ENCODE assay signal across 8 cellular contexts in the genomic region with DNA sequence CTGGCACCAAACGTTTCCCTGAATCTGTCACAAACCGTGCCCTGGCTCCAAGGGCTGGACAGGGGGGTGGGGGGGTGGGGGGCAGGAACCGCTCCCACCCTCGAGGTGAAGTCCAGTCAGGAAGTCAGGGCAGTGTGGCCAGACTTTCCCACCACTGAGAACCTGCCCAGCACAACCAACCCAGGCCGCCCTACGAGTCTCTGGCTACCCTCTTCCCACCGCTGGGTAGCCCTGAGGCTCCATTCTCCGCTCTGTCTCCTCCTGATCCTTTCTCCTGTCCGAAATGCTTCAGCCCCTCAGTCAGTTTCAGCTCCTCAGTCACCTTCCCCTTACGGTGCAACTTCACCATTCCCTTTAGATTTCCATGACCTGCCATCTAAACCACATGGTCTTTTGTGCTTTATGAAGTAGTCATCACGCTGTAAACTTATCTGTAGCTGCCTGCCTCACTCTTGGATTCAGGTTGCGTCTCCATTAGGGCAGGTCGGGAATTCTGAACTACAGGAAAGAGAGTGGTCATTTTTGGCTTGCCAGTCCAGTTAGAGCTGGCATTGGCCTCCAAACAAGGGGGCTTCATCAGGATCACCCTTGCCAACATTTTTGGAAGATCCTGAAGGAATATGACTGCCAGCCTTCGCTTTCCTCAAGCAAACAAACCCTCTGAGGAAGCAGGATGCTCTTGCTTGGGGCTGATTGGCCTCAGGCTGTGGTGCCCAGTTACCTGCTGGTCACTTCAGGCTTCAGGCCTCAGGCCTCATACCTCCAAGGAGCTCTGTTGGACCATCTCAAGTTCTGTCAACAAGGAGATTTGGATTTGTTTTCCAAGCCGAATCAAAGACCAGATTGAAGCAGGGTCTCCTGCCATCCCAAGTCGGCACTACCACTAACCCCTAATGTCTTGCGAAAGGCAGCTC. TPM values are rescaled to one million over a fixed set of nuclear protein-coding genes. Genes with fewer than 3 reads are reported as not detected.
DNase-seq lines count a peak whose midpoint lies in the region; ATAC-seq and TF ChIP-seq lines count a peak whose summit lies in the region.

No MANE protein-coding gene starts in this region.

- H3K14ac ChIP-seq in neuronal stem cell (ENCODE audit: low read length): no peak overlapping the region

- POLR2A ChIA-PET in CD8-positive, alpha-beta memory T cell (lab: Charles Lee): interaction anchor here (0.8 kb wide), 1 partner anchor 51 kb away, joined by 4 read pairs; a partner anchor contains a TSS

- peak overlapping the region; percentile 4 for H2AK5ac ChIP-seq in neuronal stem cell (ENCODE audit: low read depth, low read length)

- WGBS in endodermal cell (ENCODE audit: insufficient coverage in 1 of 2, insufficient read length in 1 of 2), 2 experiments: 79 to 97% methylated on average over 11 to 17 of the region's 17 CpGs
- no CpG with 5 or more reads among the region's 17 CpGs for WGBS in neuronal stem cell (ENCODE audit: extremely low coverage in 2 of 2, insufficient read length in 2 of 2, insufficient replicate concordance in 1 of 2), 2 donors

- H3F3A ChIP-seq in OCI-LY1 (ENCODE audit: insufficient read depth, low read length): peaks cover 6% of the 10 kb centered on the region; the same call in 1 of the 2 replicates

- H3K27me3 ChIP-seq in CD8-positive, alpha-beta memory T cell (ENCODE audit: insufficient read depth, low read length, poor library complexity, severe bottlenecking): no peaks in the 10 kb centered on the region
- no peaks in the 10 kb centered on the region for H3K27me3 ChIP-seq in OCI-LY1 (ENCODE audit: insufficient read depth, low read length)
- no peaks in the 10 kb centered on the region for H3K27me3 ChIP-seq in endodermal cell (ENCODE audit: control insufficient read depth, insufficient read depth, low read length, poor library complexity, severe bottlenecking)
- H3K27me3 ChIP-seq in neuronal stem cell (ENCODE audit: control insufficient read depth in 3 of 3, insufficient read depth in 3 of 3, low read depth in 1 of 3, low read length in 3 of 3): no peaks in the 10 kb centered on the region

- peak overlapping the region; percentile 97 to 99 (median 99) for H3K4me3 Mint-ChIP-seq in CD8-positive, alpha-beta memory T cell
- H3K4me3 Mint-ChIP-seq in endodermal cell: peak overlapping the region; percentile 97

- CTCF ChIA-PET in CD8-positive, alpha-beta memory T cell (lab: Charles Lee): interaction anchor here (1.4 kb wide), 1 partner anchor 125 kb away, joined by 6 read pairs; no protein-coding TSS in a partner anchor

- H3K9me3 ChIP-seq in CD8-positive, alpha-beta memory T cell (ENCODE audit: low read length): no peaks in the 10 kb centered on the region
- H3K9me3 ChIP-seq in OCI-LY1 (ENCODE audit: low read length): no peaks in the 10 kb centered on the region
- no peaks in the 10 kb centered on the region for H3K9me3 ChIP-seq in endodermal cell (ENCODE audit: control insufficient read depth, low read length)
- H3K9me3 ChIP-seq in neuronal stem cell (replicated peaks in 1 of 2; ENCODE audit: control insufficient read depth in 2 of 2, insufficient read depth in 1 of 2, low read depth in 1 of 2, low read length in 2 of 2): peaks cover 0 to 2% of the 10 kb centered on the region in 2 donors

- H4K8ac ChIP-seq in neuronal stem cell (ENCODE audit: low read depth, low read length): peak overlapping the region; percentile 98

- peak overlapping the region; percentile 38 for H3K4ac ChIP-seq in neuronal stem cell (ENCODE audit: low read length)

- peak overlapping the region; percentile 61 for H2BK120ac ChIP-seq in neuronal stem cell (ENCODE audit: low read depth, low read length)

- peak overlapping the region; percentile 97 for H3K4me3 ChIP-seq in CD8-positive, alpha-beta memory T cell (ENCODE audit: low read length)
- peak overlapping the region; percentile 82 for H3K4me3 ChIP-seq in OCI-LY1 (ENCODE audit: low read depth, low read length, poor library complexity, severe bottlenecking)
- peak overlapping the region; percentile 95 for H3K4me3 ChIP-seq in endodermal cell (ENCODE audit: low read length)
- H3K4me3 ChIP-seq in neuronal stem cell (ENCODE audit: low read length in 2 of 2): peak overlapping the region; percentile 74 to 98

- peaks cover 35% of the 10 kb centered on the region for H3K4me1 ChIP-seq in CD8-positive, alpha-beta memory T cell (ENCODE audit: insufficient read depth, low read length)
- H3K4me1 ChIP-seq in OCI-LY1 (ENCODE audit: insufficient read depth, low read length, severe bottlenecking) (peaks cover 56% of the 10 kb centered on the region), endodermal cell (ENCODE audit: control insufficient read depth, insufficient read depth, low read length) (peaks cover 4% of the 10 kb centered on the region), neuronal stem cell (ENCODE audit: control insufficient read depth in 2 of 2, insufficient read depth in 1 of 2, low read depth in 1 of 2, low read length in 2 of 2) (peaks cover 6 to 16% of the 10 kb centered on the region in 2 donors)

- H3K9ac ChIP-seq in OCI-LY1 (ENCODE audit: low read length) (peak overlapping the region; percentile 91), endodermal cell (ENCODE audit: extremely low read depth, low read length, poor library complexity, severe bottlenecking) (peak overlapping the region; percentile 95), neuronal stem cell (ENCODE audit: low read depth, low read length, poor library complexity) (peak overlapping the region; percentile 97)

- peak overlapping the region; percentile 97 for H3K23ac ChIP-seq in neuronal stem cell (ENCODE audit: low read depth, low read length, poor library complexity)

- no peaks in the 10 kb centered on the region for H4K20me1 ChIP-seq in OCI-LY1 (ENCODE audit: insufficient read depth, low read length)

- peak overlapping the region; percentile 90 for H3K27ac ChIP-seq in CD8-positive, alpha-beta memory T cell (ENCODE audit: low read depth, low read length)
- H3K27ac ChIP-seq in OCI-LY1 (ENCODE audit: low read depth, low read length, poor library complexity, severe bottlenecking) (peak overlapping the region; percentile 94), endodermal cell (ENCODE audit: low read depth, low read length) (peak overlapping the region; percentile 86), neuronal stem cell (replicated peaks; ENCODE audit: low read length) (peak overlapping the region; percentile 98)

- no peaks in the 10 kb centered on the region for H3K9me2 ChIP-seq in OCI-LY1 (ENCODE audit: low read depth, low read length)

- no peaks in the 10 kb centered on the region for H3K27me3 Mint-ChIP-seq in CD8-positive, alpha-beta memory T cell
- no peaks in the 10 kb centered on the region for H3K27me3 Mint-ChIP-seq in endodermal cell (ENCODE audit: insufficient read depth)

- H3K79me1 ChIP-seq in neuronal stem cell (ENCODE audit: low read depth, low read length): peaks cover 8% of the 10 kb centered on the region

- no peak overlapping the region for H2AFZ ChIP-seq in OCI-LY1 (ENCODE audit: low read length)
- H2AFZ ChIP-seq in neuronal stem cell (ENCODE audit: low read length): peak overlapping the region; percentile 94

- peak overlapping the region; percentile 99 for H3K18ac ChIP-seq in neuronal stem cell (ENCODE audit: low read length)

- H2BK15ac ChIP-seq in neuronal stem cell (ENCODE audit: low read length): peak overlapping the region; percentile 53

- peak overlapping the region; percentile 96 for H3K4me2 ChIP-seq in OCI-LY1 (ENCODE audit: low read length)
- peak overlapping the region; percentile 82 for H3K4me2 ChIP-seq in neuronal stem cell (ENCODE audit: insufficient read depth, low read length, poor library complexity, severe bottlenecking)

- peak overlapping the region; percentile 93 for H2BK5ac ChIP-seq in neuronal stem cell (ENCODE audit: low read length)

- H3K27ac Mint-ChIP-seq in CD8-positive, alpha-beta memory T cell: peak overlapping the region; percentile 90 to 99 (median 99)
- H3K27ac Mint-ChIP-seq in endodermal cell: peak overlapping the region; percentile 98

- no peaks in the 10 kb centered on the region for H3K9me3 Mint-ChIP-seq in CD8-positive, alpha-beta memory T cell
- no peaks in the 10 kb centered on the region for H3K9me3 Mint-ChIP-seq in endodermal cell

- no peak for ATAC-seq in HG03432 (IDR thresholded peaks at IDR 0.05; ENCODE audit: unreplicated experiment)
- ATAC-seq in HG03039 (IDR thresholded peaks at IDR 0.05; ENCODE audit: unreplicated experiment): no peak

- no peaks in the 10 kb centered on the region for H3K36me3 ChIP-seq in CD8-positive, alpha-beta memory T cell (ENCODE audit: insufficient read depth, low read length)
- H3K36me3 ChIP-seq in OCI-LY1 (ENCODE audit: insufficient read depth, low read length) (peaks cover 29% of the 10 kb centered on the region), endodermal cell (ENCODE audit: control insufficient read depth, insufficient read depth, low read length) (peaks cover 18% of the 10 kb centered on the region), neuronal stem cell (replicated peaks in 1 of 2; ENCODE audit: control insufficient read depth in 2 of 2, insufficient read depth in 2 of 2, low read length in 2 of 2) (peaks cover 11 to 26% of the 10 kb centered on the region in 2 donors)

- peaks cover 38 to 49% (median 40%) of the 10 kb centered on the region in 3 donors for H3K4me1 Mint-ChIP-seq in CD8-positive, alpha-beta memory T cell
- H3K4me1 Mint-ChIP-seq in endodermal cell: peaks cover 27% of the 10 kb centered on the region

- H2BK12ac ChIP-seq in neuronal stem cell (ENCODE audit: low read length): no peak overlapping the region

- H4K91ac ChIP-seq in neuronal stem cell (ENCODE audit: low read depth, low read length, poor library complexity): no peak overlapping the region

- peaks cover 0 to 31% (median 8%) of the 10 kb centered on the region in 3 donors for H3K36me3 Mint-ChIP-seq in CD8-positive, alpha-beta memory T cell
- H3K36me3 Mint-ChIP-seq in endodermal cell (ENCODE audit: low read depth): peaks cover 21% of the 10 kb centered on the region

- peaks cover 31% of the 10 kb centered on the region for H3K79me2 ChIP-seq in OCI-LY1 (ENCODE audit: insufficient read depth, low read length)

- no peak for DNase-seq in CD8-positive, alpha-beta memory T cell
- DNase-seq in endodermal cell (no peak), neuronal stem cell (ENCODE audit: low spot score) (no peak), HPDE6-E6E7 (ENCODE audit: extremely low spot score) (no peak)
- no peak for DNase-seq in stimulated activated CD8-positive, alpha-beta memory T cell treated with anti-CD3 and anti-CD28 coated beads, Interleukin-4, amount 100 ng/mL, for 48 hours

- TF ChIP-seq CTCF in OCI-LY1 (IDR thresholded peaks at IDR 0.05; ENCODE audit: low read length) (no peak), endodermal cell (conservative IDR thresholded peaks at IDR 0.05) (no peak)

RNA-seq across cellular contexts. Expression of a gene that starts 0.8 kb away (rescaled TPM):
- 10 to 100 TPM; 43.0 to 49.2 TPM for total RNA-seq in CD8-positive, alpha-beta memory T cell
- polyA plus RNA-seq in CD8-positive, alpha-beta memory T cell: 18.4 TPM
- total RNA-seq in endodermal cell: 10 to 100 TPM; 35.0 to 37.0 TPM
- 45.9 TPM for polyA plus RNA-seq in endodermal cell (2013, experiment 1 of 2)
- 40.1 TPM for polyA plus RNA-seq in endodermal cell (2013, experiment 2 of 2)
- 35.3 TPM for polyA plus RNA-seq in neuronal stem cell (2013, experiment 1 of 2)
- 35.2 TPM for polyA plus RNA-seq in neuronal stem cell (2013, experiment 2 of 2)

RNA-seq across cellular contexts. Expression of a gene that starts 51.6 kb away (rescaled TPM):
- 10 to 100 TPM; 39.0 to 39.7 TPM for total RNA-seq in CD8-positive, alpha-beta memory T cell
- 50.2 TPM for polyA plus RNA-seq in CD8-positive, alpha-beta memory T cell
- 10 to 100 TPM; 36.4 to 39.8 TPM for total RNA-seq in endodermal cell
- 37.1 TPM for polyA plus RNA-seq in endodermal cell (2013, experiment 1 of 2)
- polyA plus RNA-seq in endodermal cell (2013, experiment 2 of 2): 37.3 TPM
- 21.8 TPM for polyA plus RNA-seq in neuronal stem cell (2013, experiment 1 of 2)
- polyA plus RNA-seq in neuronal stem cell (2013, experiment 2 of 2): 22.0 TPM
